8 cellular contexts compared by ENCODE assay signal in genomic region chr9:101486693-101487442, GRCh38. TPM values are rescaled to one million over a fixed set of nuclear protein-coding genes. Genes with fewer than 3 reads are reported as not detected.
A peak's percentile ranks its signal among the peaks of the same experiment; 100 is the strongest.
DNase-seq lines count a peak whose midpoint lies in the region; ATAC-seq and TF ChIP-seq lines count a peak whose summit lies in the region.

No MANE protein-coding gene starts in this region.

- H3K4me1 ChIP-seq in BE2C (peaks cover 8% of the 10 kb centered on the region), mesendoderm (ENCODE audit: control insufficient read depth, low read depth, low read length) (no peaks in the 10 kb centered on the region), tibial artery (peaks cover 0 to 28% (median 7%) of the 10 kb centered on the region in 4 donors)

- intact Hi-C loops in tibial artery (cut with DNase I; ENCODE audit: low total_unique reads): no loop called here

- TF ChIP-seq POLR2A in erythroblast (IDR thresholded peaks at IDR 0.05; ENCODE audit: low read length): peak; percentile 63

- no peaks in the 10 kb centered on the region for H3K79me1 ChIP-seq in mesendoderm (ENCODE audit: low read length)

- H2BK120ac ChIP-seq in mesendoderm (ENCODE audit: low read depth, low read length): no peak overlapping the region

- H3K9me3 ChIP-seq in BE2C (no peaks in the 10 kb centered on the region), tibial artery (no peaks in the 10 kb centered on the region)

- H3K18ac ChIP-seq in mesendoderm (ENCODE audit: low read length): peak overlapping the region; percentile 42

- H3K4me2 ChIP-seq in mesendoderm (ENCODE audit: low read length): peak overlapping the region; percentile 90

- H3K4me3 ChIP-seq in BE2C (ENCODE audit: low read depth, low read length) (peak overlapping the region; percentile 96), mesendoderm (ENCODE audit: low read length) (peak overlapping the region; percentile 57), tibial artery (peak overlapping the region; percentile 89 to 92)

- H3K9ac ChIP-seq in mesendoderm (ENCODE audit: low read length): peak overlapping the region; percentile 77

- peak; percentile 49 for TF ChIP-seq CTCF in BE2C (IDR thresholded peaks at IDR 0.05; ENCODE audit: low read depth, low read length)
- peak in 1 of 2 experiments; percentile 6 for TF ChIP-seq CTCF in tibial artery (IDR thresholded peaks at IDR 0.05)

- H3K56ac ChIP-seq in mesendoderm (ENCODE audit: low read length): peak overlapping the region; percentile 93

- H2AK5ac ChIP-seq in mesendoderm (ENCODE audit: low read length): no peak overlapping the region

- H3K36me3 ChIP-seq in BE2C: no peaks in the 10 kb centered on the region; the same call in 1 of the 2 replicates
- H3K36me3 ChIP-seq in mesendoderm (ENCODE audit: control insufficient read depth, insufficient read depth, low read length): no peaks in the 10 kb centered on the region
- no peaks in the 10 kb centered on the region for H3K36me3 ChIP-seq in tibial artery

- H4K8ac ChIP-seq in mesendoderm (ENCODE audit: low read depth, low read length): no peak overlapping the region

- H3K27me3 ChIP-seq in BE2C (no peaks in the 10 kb centered on the region), mesendoderm (ENCODE audit: insufficient read depth, low read length, poor library complexity) (no peaks in the 10 kb centered on the region), tibial artery (no peaks in the 10 kb centered on the region)

- H3K27ac ChIP-seq in mesendoderm (ENCODE audit: low read depth, low read length): no peak overlapping the region
- peak overlapping the region; percentile 93 to 98 for H3K27ac ChIP-seq in tibial artery

- peak overlapping the region; percentile 9 for H3K23ac ChIP-seq in mesendoderm (ENCODE audit: low read length)

- no peak overlapping the region for H2BK15ac ChIP-seq in mesendoderm (replicated peaks; ENCODE audit: low read depth)

- ATAC-seq in SK-N-SH treated with all-trans-retinoic acid at 6 μM for 48 hours (peak; percentile 91), HG03457 (IDR thresholded peaks at IDR 0.05; ENCODE audit: unreplicated experiment) (no peak), HG03520 (IDR thresholded peaks at IDR 0.05; ENCODE audit: unreplicated experiment) (no peak)

- H2BK5ac ChIP-seq in mesendoderm (ENCODE audit: low read length): peak overlapping the region; percentile 38

- H3K4ac ChIP-seq in mesendoderm (ENCODE audit: low read depth, low read length): no peak overlapping the region

- DNase-seq in BE2C: peak; percentile 85
- peak; percentile 51 for DNase-seq in HuH-7 (ENCODE audit: low spot score)
- peak; percentile 57 to 63 for DNase-seq in erythroblast (lab: John Stamatoyannopoulos, UW)
- DNase-seq in mesendoderm: peak; percentile 85
- peak; percentile 28 to 78 for DNase-seq in tibial artery

- H4K5ac ChIP-seq in mesendoderm (ENCODE audit: low read length): no peak overlapping the region

- no CpG with 5 or more reads among the region's 53 CpGs for WGBS in mesendoderm (ENCODE audit: extremely low coverage, insufficient coverage, low lambda C conversion rate)

- no peaks in the 10 kb centered on the region for H3K79me2 ChIP-seq in mesendoderm (ENCODE audit: control insufficient read depth, insufficient read depth, low read length)

TF ChIP-seq in SK-N-SH treated with all-trans-retinoic acid at 6 μM for 48 hours, 23 proteins besides CTCF, POLR2A, EP300 and RAD21:
- TF ChIP-seq, protein P1, sequence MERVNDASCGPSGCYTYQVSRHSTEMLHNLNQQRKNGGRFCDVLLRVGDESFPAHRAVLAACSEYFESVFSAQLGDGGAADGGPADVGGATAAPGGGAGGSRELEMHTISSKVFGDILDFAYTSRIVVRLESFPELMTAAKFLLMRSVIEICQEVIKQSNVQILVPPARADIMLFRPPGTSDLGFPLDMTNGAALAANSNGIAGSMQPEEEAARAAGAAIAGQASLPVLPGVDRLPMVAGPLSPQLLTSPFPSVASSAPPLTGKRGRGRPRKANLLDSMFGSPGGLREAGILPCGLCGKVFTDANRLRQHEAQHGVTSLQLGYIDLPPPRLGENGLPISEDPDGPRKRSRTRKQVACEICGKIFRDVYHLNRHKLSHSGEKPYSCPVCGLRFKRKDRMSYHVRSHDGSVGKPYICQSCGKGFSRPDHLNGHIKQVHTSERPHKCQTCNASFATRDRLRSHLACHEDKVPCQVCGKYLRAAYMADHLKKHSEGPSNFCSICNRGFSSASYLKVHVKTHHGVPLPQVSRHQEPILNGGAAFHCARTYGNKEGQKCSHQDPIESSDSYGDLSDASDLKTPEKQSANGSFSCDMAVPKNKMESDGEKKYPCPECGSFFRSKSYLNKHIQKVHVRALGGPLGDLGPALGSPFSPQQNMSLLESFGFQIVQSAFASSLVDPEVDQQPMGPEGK (CRISPR knock-in tag; IDR thresholded peaks at IDR 0.05; ENCODE audit: borderline replicate concordance): no peak
- TF ChIP-seq, protein P2, sequence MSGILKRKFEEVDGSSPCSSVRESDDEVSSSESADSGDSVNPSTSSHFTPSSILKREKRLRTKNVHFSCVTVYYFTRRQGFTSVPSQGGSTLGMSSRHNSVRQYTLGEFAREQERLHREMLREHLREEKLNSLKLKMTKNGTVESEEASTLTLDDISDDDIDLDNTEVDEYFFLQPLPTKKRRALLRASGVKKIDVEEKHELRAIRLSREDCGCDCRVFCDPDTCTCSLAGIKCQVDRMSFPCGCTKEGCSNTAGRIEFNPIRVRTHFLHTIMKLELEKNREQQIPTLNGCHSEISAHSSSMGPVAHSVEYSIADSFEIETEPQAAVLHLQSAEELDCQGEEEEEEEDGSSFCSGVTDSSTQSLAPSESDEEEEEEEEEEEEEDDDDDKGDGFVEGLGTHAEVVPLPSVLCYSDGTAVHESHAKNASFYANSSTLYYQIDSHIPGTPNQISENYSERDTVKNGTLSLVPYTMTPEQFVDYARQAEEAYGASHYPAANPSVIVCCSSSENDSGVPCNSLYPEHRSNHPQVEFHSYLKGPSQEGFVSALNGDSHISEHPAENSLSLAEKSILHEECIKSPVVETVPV (CRISPR knock-in tag; IDR thresholded peaks at IDR 0.05): no peak
- TF ChIP-seq ESRRG (CRISPR knock-in tag; IDR thresholded peaks at IDR 0.05): no peak
- TF ChIP-seq ZC3H10 (CRISPR knock-in tag; IDR thresholded peaks at IDR 0.05): no peak
- no peak for TF ChIP-seq ARNTL (CRISPR knock-in tag; IDR thresholded peaks at IDR 0.05; ENCODE audit: borderline replicate concordance, low read depth)
- no peak for TF ChIP-seq TSHZ2 (CRISPR knock-in tag; IDR thresholded peaks at IDR 0.05)
- no peak for TF ChIP-seq TCF4 (CRISPR knock-in tag; IDR thresholded peaks at IDR 0.05; ENCODE audit: borderline replicate concordance)
- no peak for TF ChIP-seq CSDC2 (CRISPR knock-in tag; IDR thresholded peaks at IDR 0.05)
- TF ChIP-seq ZFP3 (CRISPR knock-in tag; IDR thresholded peaks at IDR 0.05): no peak; the same call in 1 of the 2 replicates
- TF ChIP-seq ISL1 (CRISPR knock-in tag; IDR thresholded peaks at IDR 0.05): no peak

RNA-seq across cellular contexts. Expression of gene RNF20, which starts 46.8 kb away (rescaled TPM):
- 31.4 TPM for polyA plus RNA-seq in BE2C (2012; ENCODE audit: insufficient read depth, insufficient read length, low read depth)
- 45.3 TPM for polyA plus RNA-seq in mesendoderm (2013, experiment 1 of 2)
- polyA plus RNA-seq in mesendoderm (2013, experiment 2 of 2): 47.8 TPM

RNA-seq across cellular contexts. Expression of gene ALDOB, which starts 51.3 kb away (rescaled TPM):
- 0.57 TPM for polyA plus RNA-seq in BE2C (2012; ENCODE audit: insufficient read depth, insufficient read length, low read depth)
- not detected for polyA plus RNA-seq in mesendoderm (2013, experiment 1 of 2)
- not detected for polyA plus RNA-seq in mesendoderm (2013, experiment 2 of 2)
